In genomic region chr7:140050100-140050499, GRCh38 we compare ENCODE assay signal across 2 cellular contexts.
TF ChIP-seq lines count a peak whose summit lies in the region.

No MANE protein-coding gene starts in this region.

TF ChIP-seq in K562, 482 proteins besides CTCF, POLR2A, EP300 and RAD21:
- TF ChIP-seq FOXP1 (CRISPR knock-in tag; IDR thresholded peaks at IDR 0.05), result peak; percentile 13; the same call in 1 of the 2 replicates
- no peak for TF ChIP-seq E2F8 (IDR thresholded peaks at IDR 0.05; ENCODE audit: low read depth, partially characterized antibody)

TF ChIP-seq in liver, 16 proteins besides CTCF, POLR2A, EP300 and RAD21:
- TF ChIP-seq JUND (IDR thresholded peaks at IDR 0.05) (no peak), GABPA (IDR thresholded peaks at IDR 0.05 in 1 of 2, conservative IDR thresholded peaks at IDR 0.05 in 1 of 2) (no peak), HNF4A (conservative IDR thresholded peaks at IDR 0.05) (no peak), RXRA (IDR thresholded peaks at IDR 0.05) (no peak), HNF4G (IDR thresholded peaks at IDR 0.05) (no peak), TAF1 (conservative IDR thresholded peaks at IDR 0.05) (no peak), FOXA1 (IDR thresholded peaks at IDR 0.05) (no peak), NR2F2 (IDR thresholded peaks at IDR 0.05) (no peak), MAX (IDR thresholded peaks at IDR 0.05) (no peak), FOXA2 (IDR thresholded peaks at IDR 0.05) (no peak), SP1 (IDR thresholded peaks at IDR 0.05) (no peak)
